Comparison of ENCODE assay signal across 11 cellular contexts in genomic region chr1:232590742-232591082, GRCh38. TPM values are rescaled to one million over a fixed set of nuclear protein-coding genes. Genes with fewer than 3 reads are reported as not detected.
DNase-seq lines count a peak whose midpoint lies in the region; ATAC-seq and TF ChIP-seq lines count a peak whose summit lies in the region.
"Had no signal": no experiment of that assay in that cellular context is flagged by ENCODE, and none has a peak within 500 bp of the region (broad histone marks: within the 10 kb centered on the region; RNA-seq: fewer than 3 reads in every experiment).

No MANE protein-coding gene starts in this region.

- ATAC-seq in GM18907 (IDR thresholded peaks at IDR 0.05; ENCODE audit: unreplicated experiment) (peak; percentile 52), HG02678 (IDR thresholded peaks at IDR 0.05; ENCODE audit: unreplicated experiment) (peak; percentile 79), GM18517 (IDR thresholded peaks at IDR 0.05; ENCODE audit: unreplicated experiment) (no peak)

- H3K4me1 Mint-ChIP-seq in osteocyte (ENCODE audit: unreplicated experiment): peaks cover 39% of the 10 kb centered on the region

- peaks cover 5% of the 10 kb centered on the region for H3K36me3 Mint-ChIP-seq in osteocyte (ENCODE audit: unreplicated experiment)
- H3K36me3 Mint-ChIP-seq: activated naive CD8-positive, alpha-beta T cell had no signal

- H3K27ac Mint-ChIP-seq in osteocyte (ENCODE audit: unreplicated experiment): peak overlapping the region; percentile 58
- H3K27ac Mint-ChIP-seq: activated naive CD8-positive, alpha-beta T cell had no signal

- TF ChIP-seq CTCF in osteocyte (IDR thresholded peaks at IDR 0.05): no peak

- no peaks in the 10 kb centered on the region for H3K9me3 Mint-ChIP-seq in osteocyte (ENCODE audit: unreplicated experiment)

- H3K4me3 Mint-ChIP-seq in osteocyte (ENCODE audit: unreplicated experiment): no peak overlapping the region
- H3K4me3 Mint-ChIP-seq: activated naive CD8-positive, alpha-beta T cell had no signal

- DNase-seq in NOMO-1 treated with dmso at 0.1 percent for 144 hours (lab: John Stamatoyannopoulos, UW; ENCODE audit: unreplicated experiment) (peak; percentile 31), osteocyte (ENCODE audit: extremely low spot score, unreplicated experiment) (no peak), NCI-H2029 treated with DMSO at 0.1 percent for 48 hours (lab: John Stamatoyannopoulos, UW) (no peak), T-helper 1 cell (no peak)
- DNase-seq in activated effector memory CD4-positive, alpha-beta T cell treated with anti-CD3 and anti-CD28 coated beads, Interleukin-2, amount 50 U/mL, for 16 hours: no peak
- DNase-seq: DMS53, GOT3 had no signal

- no peaks in the 10 kb centered on the region for H3K27me3 Mint-ChIP-seq in osteocyte (ENCODE audit: unreplicated experiment)
- H3K27me3 Mint-ChIP-seq: activated naive CD8-positive, alpha-beta T cell had no signal

RNA-seq across cellular contexts. Expression of gene SIPA1L2, which starts 39.2 kb away (rescaled TPM):
- 12.3 and 14.5 TPM in 2 replicates for total RNA-seq in osteocyte
